In the genomic region with DNA sequence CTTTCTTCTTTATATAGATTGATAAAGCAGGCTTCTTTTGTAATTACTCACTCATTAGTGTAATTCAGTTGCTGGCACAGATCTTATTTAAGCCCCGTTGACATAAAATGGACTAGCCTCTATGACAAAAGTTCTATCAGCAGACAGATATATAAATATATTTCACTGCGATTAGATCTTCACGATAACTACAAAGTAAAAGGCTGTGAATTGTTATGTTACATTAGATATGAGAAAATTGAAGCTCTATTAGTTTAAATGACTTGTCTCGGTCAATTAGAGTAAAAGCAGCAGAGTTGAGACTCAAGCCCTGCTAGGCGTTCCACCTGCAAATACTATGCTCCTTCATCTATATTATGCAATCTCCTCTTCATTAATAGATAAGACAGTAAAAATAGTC, we compare ENCODE assay signal across 3 cellular contexts.
A peak's percentile ranks its signal among the peaks of the same experiment; 100 is the strongest.
TF ChIP-seq lines count a peak whose summit lies in the region.

No MANE protein-coding gene starts in this region.

TF ChIP-seq in SK-N-SH treated with all-trans-retinoic acid at 6 μM for 48 hours, 23 proteins besides CTCF, POLR2A, EP300 and RAD21 (continues in another document):
- no peak for TF ChIP-seq ARNTL (CRISPR knock-in tag; IDR thresholded peaks at IDR 0.05; ENCODE audit: borderline replicate concordance, low read depth)
- no peak for TF ChIP-seq ESRRG (CRISPR knock-in tag; IDR thresholded peaks at IDR 0.05)
- no peak for TF ChIP-seq ZFP30 (CRISPR knock-in tag; IDR thresholded peaks at IDR 0.05)
- peak; percentile 63; the same call in 1 of the 2 replicates for TF ChIP-seq TOX (CRISPR knock-in tag; IDR thresholded peaks at IDR 0.05; ENCODE audit: borderline replicate concordance)
- peak; percentile 90 for TF ChIP-seq ISL1 (CRISPR knock-in tag; IDR thresholded peaks at IDR 0.05)
- TF ChIP-seq ZC3H10 (CRISPR knock-in tag; IDR thresholded peaks at IDR 0.05) = peak; percentile 49; the same call in 1 of the 2 replicates
- TF ChIP-seq RARB (CRISPR knock-in tag; IDR thresholded peaks at IDR 0.05) = no peak
- no peak for TF ChIP-seq BACH2 (CRISPR knock-in tag; IDR thresholded peaks at IDR 0.05; ENCODE audit: borderline replicate concordance)
- no peak for TF ChIP-seq ZNF70 (CRISPR knock-in tag; IDR thresholded peaks at IDR 0.05)
- 0 out of 2 replicates have a peak, but pooled peaks have one; percentile 37 for TF ChIP-seq POU6F1 (CRISPR knock-in tag; IDR thresholded peaks at IDR 0.05; ENCODE audit: borderline replicate concordance, low read depth)
- TF ChIP-seq CREB5 (CRISPR knock-in tag; IDR thresholded peaks at IDR 0.05; ENCODE audit: low read depth) = no peak
- no peak for TF ChIP-seq GLIS3 (CRISPR knock-in tag; IDR thresholded peaks at IDR 0.05)
- TF ChIP-seq ZFP3 (CRISPR knock-in tag; IDR thresholded peaks at IDR 0.05) = no peak
- TF ChIP-seq ZNF565 (CRISPR knock-in tag; conservative IDR thresholded peaks at IDR 0.05; ENCODE audit: low read depth) = no peak

TF ChIP-seq in SK-N-SH, 30 proteins besides CTCF, POLR2A, EP300 and RAD21:
- TF ChIP-seq ELF1 (IDR thresholded peaks at IDR 0.05) = no peak
- no peak for TF ChIP-seq EZH2phosphoT487 (IDR thresholded peaks at IDR 0.05; ENCODE audit: borderline replicate concordance, low read depth)
- no peak for TF ChIP-seq FOXM1 (IDR thresholded peaks at IDR 0.05; ENCODE audit: low read depth)
- TF ChIP-seq, protein P1, sequence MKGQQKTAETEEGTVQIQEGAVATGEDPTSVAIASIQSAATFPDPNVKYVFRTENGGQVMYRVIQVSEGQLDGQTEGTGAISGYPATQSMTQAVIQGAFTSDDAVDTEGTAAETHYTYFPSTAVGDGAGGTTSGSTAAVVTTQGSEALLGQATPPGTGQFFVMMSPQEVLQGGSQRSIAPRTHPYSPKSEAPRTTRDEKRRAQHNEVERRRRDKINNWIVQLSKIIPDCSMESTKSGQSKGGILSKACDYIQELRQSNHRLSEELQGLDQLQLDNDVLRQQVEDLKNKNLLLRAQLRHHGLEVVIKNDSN (IDR thresholded peaks at IDR 0.05; ENCODE audit: borderline replicate concordance, low read depth) = no peak
- TF ChIP-seq ZBTB33 (IDR thresholded peaks at IDR 0.05; ENCODE audit: borderline replicate concordance, low read depth) = no peak
- no peak for TF ChIP-seq SMC3 (IDR thresholded peaks at IDR 0.05; ENCODE audit: low read depth, low read length)
- TF ChIP-seq, protein P2, sequence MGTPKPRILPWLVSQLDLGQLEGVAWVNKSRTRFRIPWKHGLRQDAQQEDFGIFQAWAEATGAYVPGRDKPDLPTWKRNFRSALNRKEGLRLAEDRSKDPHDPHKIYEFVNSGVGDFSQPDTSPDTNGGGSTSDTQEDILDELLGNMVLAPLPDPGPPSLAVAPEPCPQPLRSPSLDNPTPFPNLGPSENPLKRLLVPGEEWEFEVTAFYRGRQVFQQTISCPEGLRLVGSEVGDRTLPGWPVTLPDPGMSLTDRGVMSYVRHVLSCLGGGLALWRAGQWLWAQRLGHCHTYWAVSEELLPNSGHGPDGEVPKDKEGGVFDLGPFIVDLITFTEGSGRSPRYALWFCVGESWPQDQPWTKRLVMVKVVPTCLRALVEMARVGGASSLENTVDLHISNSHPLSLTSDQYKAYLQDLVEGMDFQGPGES (IDR thresholded peaks at IDR 0.05; ENCODE audit: low read depth, low read length) = no peak
- TF ChIP-seq FOSL2 (IDR thresholded peaks at IDR 0.05; ENCODE audit: borderline replicate concordance, low read depth) = no peak
- TF ChIP-seq RXRA (IDR thresholded peaks at IDR 0.05; ENCODE audit: borderline replicate concordance, low read depth) = no peak
- no peak for TF ChIP-seq TCF12 (IDR thresholded peaks at IDR 0.05)
- no peak for TF ChIP-seq GABPA (IDR thresholded peaks at IDR 0.05; ENCODE audit: low read depth)
- TF ChIP-seq RFX5 (IDR thresholded peaks at IDR 0.05; ENCODE audit: low read length) = no peak
- TF ChIP-seq NRF1 (IDR thresholded peaks at IDR 0.05; ENCODE audit: low read depth, low read length) = no peak
- TF ChIP-seq, protein P3, sequence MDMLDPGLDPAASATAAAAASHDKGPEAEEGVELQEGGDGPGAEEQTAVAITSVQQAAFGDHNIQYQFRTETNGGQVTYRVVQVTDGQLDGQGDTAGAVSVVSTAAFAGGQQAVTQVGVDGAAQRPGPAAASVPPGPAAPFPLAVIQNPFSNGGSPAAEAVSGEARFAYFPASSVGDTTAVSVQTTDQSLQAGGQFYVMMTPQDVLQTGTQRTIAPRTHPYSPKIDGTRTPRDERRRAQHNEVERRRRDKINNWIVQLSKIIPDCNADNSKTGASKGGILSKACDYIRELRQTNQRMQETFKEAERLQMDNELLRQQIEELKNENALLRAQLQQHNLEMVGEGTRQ (IDR thresholded peaks at IDR 0.05; ENCODE audit: borderline replicate concordance, low read depth, low read length) = no peak
TF ChIP-seq in SK-N-SH: peak in this region for 0.

TF ChIP-seq in IMR-90, 13 proteins besides CTCF, POLR2A, EP300 and RAD21:
- no peak for TF ChIP-seq MXI1 (IDR thresholded peaks at IDR 0.05; ENCODE audit: borderline replicate concordance, low read depth, low read length)
- TF ChIP-seq RFX5 (IDR thresholded peaks at IDR 0.05; ENCODE audit: low read depth, low read length) = no peak
- TF ChIP-seq, protein P4, sequence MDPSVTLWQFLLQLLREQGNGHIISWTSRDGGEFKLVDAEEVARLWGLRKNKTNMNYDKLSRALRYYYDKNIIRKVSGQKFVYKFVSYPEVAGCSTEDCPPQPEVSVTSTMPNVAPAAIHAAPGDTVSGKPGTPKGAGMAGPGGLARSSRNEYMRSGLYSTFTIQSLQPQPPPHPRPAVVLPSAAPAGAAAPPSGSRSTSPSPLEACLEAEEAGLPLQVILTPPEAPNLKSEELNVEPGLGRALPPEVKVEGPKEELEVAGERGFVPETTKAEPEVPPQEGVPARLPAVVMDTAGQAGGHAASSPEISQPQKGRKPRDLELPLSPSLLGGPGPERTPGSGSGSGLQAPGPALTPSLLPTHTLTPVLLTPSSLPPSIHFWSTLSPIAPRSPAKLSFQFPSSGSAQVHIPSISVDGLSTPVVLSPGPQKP (IDR thresholded peaks at IDR 0.05; ENCODE audit: borderline replicate concordance, low read depth, low read length) = no peak
- TF ChIP-seq NFE2L2 (IDR thresholded peaks at IDR 0.05; ENCODE audit: low read depth, low read length) = no peak
- TF ChIP-seq SMC3 (IDR thresholded peaks at IDR 0.05; ENCODE audit: low read depth, low read length) = no peak
- no peak for TF ChIP-seq MAFK (IDR thresholded peaks at IDR 0.05; ENCODE audit: low read depth, low read length)
